In genomic region chr2:219308142-219309093, GRCh38 we compare ENCODE assay signal across 1 cellular context.
A peak's percentile ranks its signal among the peaks of the same experiment; 100 is the strongest.
TF ChIP-seq lines count a peak whose summit lies in the region.

No MANE protein-coding gene starts in this region.

TF ChIP-seq in HepG2, 621 proteins besides CTCF, POLR2A, EP300 and RAD21 (continued from another document):
- TF ChIP-seq PATZ1 (CRISPR knock-in tag; IDR thresholded peaks at IDR 0.05) (peak; percentile 81), ZBTB20 (CRISPR knock-in tag; IDR thresholded peaks at IDR 0.05; ENCODE audit: borderline replicate concordance, low read depth) (peak; percentile 59; the same call in 1 of the 2 replicates), NFRKB (IDR thresholded peaks at IDR 0.05) (no peak), EHMT2 (IDR thresholded peaks at IDR 0.05; ENCODE audit: borderline replicate concordance, low read depth, low read length) (peak; percentile 95; the same call in 1 of the 2 replicates), MEIS1 (CRISPR knock-in tag; IDR thresholded peaks at IDR 0.05; ENCODE audit: borderline replicate concordance) (peak; percentile 82; the same call in 1 of the 2 replicates), FIP1L1 (IDR thresholded peaks at IDR 0.05; ENCODE audit: borderline replicate concordance, insufficient read depth, low read depth, low read length) (no peak), MED13 (CRISPR knock-in tag; IDR thresholded peaks at IDR 0.05) (peak; percentile 95), AKAP8 (CRISPR knock-in tag; IDR thresholded peaks at IDR 0.05) (no peak), ZNF121 (CRISPR knock-in tag; IDR thresholded peaks at IDR 0.05) (0 out of 2 replicates have a peak, but pooled peaks have one; percentile 43), ZNF362 (CRISPR knock-in tag; IDR thresholded peaks at IDR 0.05; ENCODE audit: borderline replicate concordance) (peak; percentile 53; the same call in 1 of the 2 replicates), ZNF710 (CRISPR knock-in tag; IDR thresholded peaks at IDR 0.05; ENCODE audit: borderline replicate concordance) (peak; percentile 63; the same call in 1 of the 2 replicates), RBM22 (optimal IDR thresholded peaks at IDR 0.05; ENCODE audit: low read length) (no peak), ZNF644 (CRISPR knock-in tag; IDR thresholded peaks at IDR 0.05; ENCODE audit: low read depth) (0 out of 2 replicates have a peak, but pooled peaks have one; percentile 45), ZNF724P (CRISPR knock-in tag; IDR thresholded peaks at IDR 0.05; ENCODE audit: borderline replicate concordance) (peak; percentile 83; the same call in 1 of the 2 replicates), ZBTB49 (CRISPR knock-in tag; IDR thresholded peaks at IDR 0.05; ENCODE audit: borderline replicate concordance) (peak; percentile 98), HDAC2 (CRISPR knock-in tag; IDR thresholded peaks at IDR 0.05) (peak; percentile 72; the same call in 1 of the 2 replicates), MAX (IDR thresholded peaks at IDR 0.05) (no peak), SIN3B (IDR thresholded peaks at IDR 0.05; ENCODE audit: low read length) (no peak), CERS6 (CRISPR knock-in tag; IDR thresholded peaks at IDR 0.05) (peak; percentile 78; the same call in 1 of the 2 replicates), ELF3 (CRISPR knock-in tag; IDR thresholded peaks at IDR 0.05) (peak; percentile 81), IRX3 (CRISPR knock-in tag; IDR thresholded peaks at IDR 0.05; ENCODE audit: borderline replicate concordance, low read depth) (peak; percentile 88; the same call in 1 of the 2 replicates), NRL (CRISPR knock-in tag; IDR thresholded peaks at IDR 0.05; ENCODE audit: borderline replicate concordance) (peak; percentile 76; the same call in 1 of the 2 replicates), ZNF253 (CRISPR knock-in tag; IDR thresholded peaks at IDR 0.05; ENCODE audit: borderline replicate concordance) (peak; percentile 87; the same call in 1 of the 2 replicates), ZNF780A (CRISPR knock-in tag; IDR thresholded peaks at IDR 0.05) (peak; percentile 95), HHEX (CRISPR knock-in tag; IDR thresholded peaks at IDR 0.05) (no peak), ZNF329 (CRISPR knock-in tag; IDR thresholded peaks at IDR 0.05; ENCODE audit: low read depth) (peak; percentile 84; the same call in 1 of the 2 replicates), ZNF142 (CRISPR knock-in tag; IDR thresholded peaks at IDR 0.05) (peak; percentile 93), MXD4 (CRISPR knock-in tag; IDR thresholded peaks at IDR 0.05) (peak; percentile 86; the same call in 1 of the 2 replicates), PHB2 (IDR thresholded peaks at IDR 0.05; ENCODE audit: partially characterized antibody) (no peak), ZFP37 (CRISPR knock-in tag; IDR thresholded peaks at IDR 0.05; ENCODE audit: borderline replicate concordance) (peak; percentile 98; the same call in 1 of the 2 replicates), NBN (conservative IDR thresholded peaks at IDR 0.05) (no peak), E2F1 (CRISPR knock-in tag; IDR thresholded peaks at IDR 0.05) (peak; percentile 75), ELK4 (CRISPR knock-in tag; IDR thresholded peaks at IDR 0.05; ENCODE audit: borderline replicate concordance) (peak; percentile 86; the same call in 1 of the 2 replicates), LCORL (IDR thresholded peaks at IDR 0.05) (no peak), LCORL (CRISPR knock-in tag; IDR thresholded peaks at IDR 0.05) (0 out of 2 replicates have a peak, but pooled peaks have one; percentile 23), ZNF263 (CRISPR knock-in tag; IDR thresholded peaks at IDR 0.05) (peak; percentile 80)
